In the genomic region with DNA sequence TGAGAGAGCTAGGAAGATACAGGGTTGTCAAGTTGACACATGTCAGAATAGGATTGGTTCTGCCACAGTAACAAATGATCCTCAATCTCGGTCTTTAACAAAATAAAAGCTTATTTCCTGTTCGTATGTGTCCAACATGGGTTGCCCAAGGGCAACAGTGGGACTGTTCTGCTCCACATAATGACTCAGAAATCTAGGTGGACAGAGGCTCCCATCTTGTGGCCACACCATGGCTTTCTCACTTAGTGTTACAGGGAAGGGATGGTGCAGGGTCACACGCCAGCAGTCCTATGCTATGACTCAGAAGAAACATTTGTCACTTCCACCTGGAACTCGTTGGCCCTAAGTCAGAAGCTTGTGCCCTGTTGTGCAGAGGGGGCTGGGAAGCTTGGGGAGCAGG, we compare ENCODE assay signal across 13 cellular contexts.
DNase-seq lines count a peak whose midpoint lies in the region; ATAC-seq and TF ChIP-seq lines count a peak whose summit lies in the region.
"Had no signal": no experiment of that assay in that cellular context is flagged by ENCODE, and none has a peak within 500 bp of the region (broad histone marks: within the 10 kb centered on the region; RNA-seq: fewer than 3 reads in every experiment).

No MANE protein-coding gene starts in this region.

- POLR2A ChIA-PET in PC-3 (lab: Charles Lee; ENCODE audit: unreplicated experiment): interaction anchor here (0.6 kb wide), 1 partner anchor 245 kb away, joined by 3 read pairs; no protein-coding TSS in a partner anchor

- H3K9me2 ChIP-seq in PC-3 (replicated peaks; ENCODE audit: low read length): no peaks in the 10 kb centered on the region

- H3K9me3 ChIP-seq in PC-3 (ENCODE audit: low read length) (no peaks in the 10 kb centered on the region), esophagus squamous epithelium (no peaks in the 10 kb centered on the region)
- H3K9me3 ChIP-seq: BE2C, upper lobe of right lung had no signal

- no peak overlapping the region for H2AFZ ChIP-seq in PC-3 (ENCODE audit: low read length)

- ATAC-seq in PC-3 (peak; percentile 92), HG03039 (IDR thresholded peaks at IDR 0.05; ENCODE audit: unreplicated experiment) (no peak)
- ATAC-seq: upper lobe of right lung had no signal

- no peaks in the 10 kb centered on the region for H3F3A ChIP-seq in PC-3 (ENCODE audit: low read length, unreplicated experiment)

- intact Hi-C loops in activated naive CD4-positive, alpha-beta T cell treated with anti-CD3 and anti-CD28 coated beads for 36 hours (cut with micrococcal nuclease): loop anchor here (2.0 kb wide), 1 partner anchor 477 kb away; no protein-coding TSS in a partner anchor
- intact Hi-C loops in PC-3 (cut with micrococcal nuclease): loop anchor here (1.0 to 5.0 kb wide), 3 partner anchors 111 to 476 kb away; no protein-coding TSS in a partner anchor
- intact Hi-C loops in esophagus squamous epithelium (cut with DNase I): no loop called here

- no peaks in the 10 kb centered on the region for H3K9me3 Mint-ChIP-seq in activated naive CD4-positive, alpha-beta T cell treated with anti-CD3 and anti-CD28 coated beads for 36 hours
- H3K9me3 Mint-ChIP-seq: dendritic cell treated with granulocyte-macrophage colony-stimulating factor and Interleukin-4, amounts not matched to agents 40 ng/mL and 50 ng/mL, for 4 days had no signal

- 27 to 35% methylated on average over 4 of the region's 4 CpGs for WGBS in esophagus squamous epithelium, 2 donors

- H3K4me1 ChIP-seq in PC-3 (ENCODE audit: insufficient read depth, low read length) (peaks cover 32% of the 10 kb centered on the region), esophagus squamous epithelium (peaks cover 0 to 39% (median 0%) of the 10 kb centered on the region in 3 donors)
- H3K4me1 ChIP-seq: BE2C, upper lobe of right lung had no signal

- H3K27me3 Mint-ChIP-seq in activated naive CD4-positive, alpha-beta T cell treated with anti-CD3 and anti-CD28 coated beads for 36 hours (ENCODE audit: low read depth): no peaks in the 10 kb centered on the region
- H3K27me3 Mint-ChIP-seq: dendritic cell treated with granulocyte-macrophage colony-stimulating factor and Interleukin-4, amounts not matched to agents 40 ng/mL and 50 ng/mL, for 4 days had no signal

- no TSS peak for BruUV-seq in PC-3 (replicated peaks; lab: Mats Ljungman, UMichigan)

- peak; percentile 47 for TF ChIP-seq CTCF in PC-3 (conservative IDR thresholded peaks at IDR 0.05; ENCODE audit: low read depth, low read length)
- TF ChIP-seq CTCF in esophagus squamous epithelium (IDR thresholded peaks at IDR 0.05): peak in 2 of 6 experiments; percentile 25 to 29

- peak overlapping the region; percentile 68 for H3K9ac ChIP-seq in PC-3 (ENCODE audit: low read length)

- peaks cover 3% of the 10 kb centered on the region for H3K36me3 Mint-ChIP-seq in activated naive CD4-positive, alpha-beta T cell treated with anti-CD3 and anti-CD28 coated beads for 36 hours (ENCODE audit: low read depth)

- no peaks in the 10 kb centered on the region for H3K4me1 Mint-ChIP-seq in activated naive CD4-positive, alpha-beta T cell treated with anti-CD3 and anti-CD28 coated beads for 36 hours (ENCODE audit: low read depth)

- no peak for DNase-seq in activated naive CD4-positive, alpha-beta T cell treated with anti-CD3 and anti-CD28 coated beads for 36 hours
- DNase-seq in activated naive CD4-positive, alpha-beta T cell (lab: John Stamatoyannopoulos, UW): no peak
- peak; percentile 89 for DNase-seq in PC-3
- DNase-seq in esophagus squamous epithelium (lab: John Stamatoyannopoulos, UW): no peak
- DNase-seq in renal cortical epithelial cell (ENCODE audit: low read depth): peak; percentile 87
- DNase-seq in NCI-H2107 (lab: John Stamatoyannopoulos, UW): no peak
- DNase-seq in NCI-H748 treated with DMSO at 0.1 percent for 48 hours (lab: John Stamatoyannopoulos, UW): no peak
- DNase-seq: BE2C, NCI-H774, upper lobe of right lung had no signal

- H3K4me2 ChIP-seq in PC-3 (ENCODE audit: low read length): peak overlapping the region; percentile 85

- H3K27me3 ChIP-seq in PC-3 (ENCODE audit: low read length) (no peaks in the 10 kb centered on the region), esophagus squamous epithelium (no peaks in the 10 kb centered on the region)
- H3K27me3 ChIP-seq: BE2C, upper lobe of right lung had no signal

- H3K27ac Mint-ChIP-seq in activated naive CD4-positive, alpha-beta T cell treated with anti-CD3 and anti-CD28 coated beads for 36 hours: peak overlapping the region; percentile 18
- H3K27ac Mint-ChIP-seq: dendritic cell treated with granulocyte-macrophage colony-stimulating factor and Interleukin-4, amounts not matched to agents 40 ng/mL and 50 ng/mL, for 4 days had no signal

- H4K20me1 ChIP-seq in PC-3 (ENCODE audit: low read length): no peaks in the 10 kb centered on the region

- CTCF ChIA-PET in activated naive CD4-positive, alpha-beta T cell treated with anti-CD3 and anti-CD28 coated beads for 36 hours (lab: Charles Lee): interaction anchor here (1.1 kb wide), 1 partner anchor 246 kb away, joined by 3 read pairs; no protein-coding TSS in a partner anchor
- CTCF ChIA-PET in PC-3 (lab: Charles Lee): interaction anchor here (0.6 to 1.6 kb wide), 5 partner anchors 69 to 532 kb away, joined by 3 to 22 read pairs (median 6); no protein-coding TSS in a partner anchor

- H3K27ac ChIP-seq in PC-3 (ENCODE audit: low read length): peak overlapping the region; percentile 97
- H3K27ac ChIP-seq in esophagus squamous epithelium: peak overlapping the region in 3 of 4 donors; percentile 3 to 38 (median 18)
- H3K27ac ChIP-seq: upper lobe of right lung, VCaP had no signal

- peak overlapping the region; percentile 39; the same call in 1 of the 2 replicates for H3K4me3 ChIP-seq in PC-3 (ENCODE audit: low read length)
- H3K4me3 ChIP-seq in esophagus squamous epithelium: no peak overlapping the region
- H3K4me3 ChIP-seq: upper lobe of right lung had no signal

- no peaks in the 10 kb centered on the region for H3K79me2 ChIP-seq in PC-3 (ENCODE audit: low read length)

- no peak overlapping the region for H3K4me3 Mint-ChIP-seq in activated naive CD4-positive, alpha-beta T cell treated with anti-CD3 and anti-CD28 coated beads for 36 hours
- H3K4me3 Mint-ChIP-seq: dendritic cell treated with granulocyte-macrophage colony-stimulating factor and Interleukin-4, amounts not matched to agents 40 ng/mL and 50 ng/mL, for 4 days had no signal

- no peak for TF ChIP-seq POLR2A in esophagus squamous epithelium (IDR thresholded peaks at IDR 0.05)

- H3K36me3 ChIP-seq in PC-3 (ENCODE audit: low read depth, low read length): no peaks in the 10 kb centered on the region
- H3K36me3 ChIP-seq in esophagus squamous epithelium: no peaks in the 10 kb centered on the region
- H3K36me3 ChIP-seq: BE2C, upper lobe of right lung had no signal

Comparison
In these comparisons a context has a peak if more than half of its experiments do, and no peak if none do; other contexts are left out.
1. DNase-seq: peak in PC-3 (single experiment) and renal cortical epithelial cell (single experiment); none in activated naive CD4-positive, alpha-beta T cell treated with anti-CD3 and anti-CD28 coated beads for 36 hours (single experiment), activated naive CD4-positive, alpha-beta T cell (0 of 4), esophagus squamous epithelium (single experiment), NCI-H2107 (single experiment) and NCI-H748 treated with DMSO at 0.1 percent for 48 hours (single experiment).